In the genomic region with DNA sequence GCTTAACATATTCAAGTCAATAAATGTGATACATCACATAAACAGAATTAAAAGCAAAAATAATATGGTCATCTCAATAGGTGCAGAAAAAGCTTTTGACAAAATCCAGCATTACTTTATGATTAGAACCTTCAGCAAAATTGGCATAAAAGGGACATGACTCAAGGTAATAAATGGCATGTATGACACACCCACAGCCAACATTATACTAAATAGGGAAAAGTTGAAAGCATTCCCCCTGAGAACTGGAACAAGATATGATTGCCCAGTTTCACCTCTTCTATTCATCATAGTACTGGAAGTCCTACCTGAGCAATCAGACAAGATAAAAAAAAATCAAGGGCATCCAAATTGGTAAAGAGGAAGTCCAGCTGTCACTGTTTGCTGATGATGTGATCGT, we compare ENCODE assay signal across 9 cellular contexts.
"Had no signal": no experiment of that assay in that cellular context is flagged by ENCODE, and none has a peak within 500 bp of the region (broad histone marks: within the 10 kb centered on the region; RNA-seq: fewer than 3 reads in every experiment).

No MANE protein-coding gene starts in this region.

- H3K4me1 ChIP-seq: HAP-1 had no signal

- H3K9ac ChIP-seq: GM23248 had no signal

- H3K4me3 ChIP-seq: GM23248, GM23338, HAP-1 had no signal

- H3K36me3 ChIP-seq: HAP-1 had no signal

- ATAC-seq: GM23338, HCT116 had no signal

- H3K9me3 ChIP-seq: HAP-1 had no signal

- H3K27ac ChIP-seq: GM23248 had no signal

- H3K4me3 Mint-ChIP-seq: GM23338, H9, HFFc6 had no signal

- H3K4me2 ChIP-seq: GM23338 had no signal

- DNase-seq: GM23248, GOT3, H7, H9, HCEC 1CT, HFFc6 had no signal

- H3K4me1 Mint-ChIP-seq: GM23338, H9 had no signal

- H2AFZ ChIP-seq: GM23248, GM23338 had no signal

- H3K27ac Mint-ChIP-seq: GM23338, H9, HFFc6 had no signal
